23 cellular contexts compared by ENCODE assay signal in genomic region chr1:53606197-53607095, GRCh38.
A peak's percentile ranks its signal among the peaks of the same experiment; 100 is the strongest.
DNase-seq lines count a peak whose midpoint lies in the region; ATAC-seq and TF ChIP-seq lines count a peak whose summit lies in the region.
"Had no signal": no experiment of that assay in that cellular context is flagged by ENCODE, and none has a peak within 500 bp of the region (broad histone marks: within the 10 kb centered on the region; RNA-seq: fewer than 3 reads in every experiment).

No MANE protein-coding gene starts in this region.

- H3K4me3 ChIP-seq in coronary artery = no peak overlapping the region
- H3K4me3 ChIP-seq in aorta (ENCODE audit: low read length in 2 of 2) = no peak overlapping the region
- H3K4me3 ChIP-seq in dorsolateral prefrontal cortex = no peak overlapping the region
- H3K4me3 ChIP-seq: BLaER1 treated with 17β-estradiol and CSF1 and Interleukin-3, amounts not matched to agents 10 nM and 100 nM; cardiac muscle cell; right atrium auricular region had no signal

- no peak for ATAC-seq in left ventricle myocardium superior
- ATAC-seq in aorta (ENCODE audit: low FRiP score) = peak; percentile 42

- H3K36me3 ChIP-seq in aorta (ENCODE audit: control insufficient read depth in 1 of 2, insufficient read depth in 2 of 2, low read length in 1 of 2) = no peaks in the 10 kb centered on the region
- H3K36me3 ChIP-seq: BLaER1 treated with 17β-estradiol and CSF1 and Interleukin-3, amounts not matched to agents 10 nM and 100 nM; cardiac muscle cell; right atrium auricular region had no signal

- H3K27ac Mint-ChIP-seq in mesothelial cell of epicardium = peak overlapping the region; percentile 6
- H3K27ac Mint-ChIP-seq: activated B cell treated with CpG ODN at 0.5 μM for 24 hours; activated naive CD4-positive, alpha-beta T cell treated with anti-CD3 and anti-CD28 coated beads for 36 hours had no signal

- H3K27me3 ChIP-seq in aorta (ENCODE audit: control insufficient read depth in 1 of 2, insufficient read depth in 2 of 2, low read length in 1 of 2) (no peaks in the 10 kb centered on the region), dorsolateral prefrontal cortex (no peaks in the 10 kb centered on the region)
- H3K27me3 ChIP-seq: BLaER1 treated with 17β-estradiol and CSF1 and Interleukin-3, amounts not matched to agents 10 nM and 100 nM; cardiac muscle cell; right atrium auricular region had no signal

- H3K27me3 Mint-ChIP-seq in mesothelial cell of epicardium (ENCODE audit: low read depth) = no peaks in the 10 kb centered on the region
- H3K27me3 Mint-ChIP-seq: activated B cell treated with CpG ODN at 0.5 μM for 24 hours had no signal

- peaks cover 16% of the 10 kb centered on the region for H3K9me3 Mint-ChIP-seq in mesothelial cell of epicardium

- WGBS in aorta, 2 donors = 75 to 78% methylated on average over 27 of the region's 27 CpGs

- H3K27ac ChIP-seq in coronary artery (no peak overlapping the region), aorta (ENCODE audit: low read depth in 1 of 2, low read length in 2 of 2) (no peak overlapping the region), dorsolateral prefrontal cortex (no peak overlapping the region)
- H3K27ac ChIP-seq: BLaER1 treated with 17β-estradiol and CSF1 and Interleukin-3, amounts not matched to agents 10 nM and 100 nM; cardiac muscle cell; epithelial cell of prostate; HL-60; right atrium auricular region; RWPE1 had no signal

- H3K4me1 ChIP-seq in aorta (ENCODE audit: control insufficient read depth in 1 of 2, insufficient read depth in 2 of 2, low read length in 2 of 2) = no peaks in the 10 kb centered on the region
- H3K4me1 ChIP-seq: BLaER1 treated with 17β-estradiol and CSF1 and Interleukin-3, amounts not matched to agents 10 nM and 100 nM; right atrium auricular region had no signal

- H3K9me3 ChIP-seq in aorta (ENCODE audit: control insufficient read depth, low read length) = peaks cover 1% of the 10 kb centered on the region

- no peak for TF ChIP-seq CTCF in coronary artery (IDR thresholded peaks at IDR 0.05)
- no peak for TF ChIP-seq CTCF in mesothelial cell of epicardium (IDR thresholded peaks at IDR 0.05; ENCODE audit: unreplicated experiment)
- no peak for TF ChIP-seq CTCF in dorsolateral prefrontal cortex (IDR thresholded peaks at IDR 0.05 in 54 of 56, conservative IDR thresholded peaks at IDR 0.05 in 2 of 56; ENCODE audit: low read depth in 1 of 56, partially characterized antibody in 56 of 56)

- H3K4me1 Mint-ChIP-seq in mesothelial cell of epicardium = peaks cover 4% of the 10 kb centered on the region
- H3K4me1 Mint-ChIP-seq: activated B cell treated with CpG ODN at 0.5 μM for 24 hours had no signal

- peak; percentile 56 for DNase-seq in cardiac septum (ENCODE audit: low spot score)
- no peak for DNase-seq in left ventricle myocardium superior
- peak; percentile 60 for DNase-seq in coronary artery (ENCODE audit: low spot score)
- peak in 1 of 2 experiments; percentile 16 for DNase-seq in mesothelial cell of epicardium (ENCODE audit: low spot score in 2 of 2, unreplicated experiment in 2 of 2)
- peak in 1 of 2 donors; percentile 50 for DNase-seq in aorta
- no peak for DNase-seq in dorsolateral prefrontal cortex
- DNase-seq in NCI-H446 (lab: John Stamatoyannopoulos, UW) = no peak
- no peak for DNase-seq in stimulated activated naive CD4-positive, alpha-beta T cell (lab: John Stamatoyannopoulos, UW)
- DNase-seq: activated B cell treated with CpG ODN at 0.5 μM for 24 hours; activated CD4-positive, alpha-beta T cell treated with anti-CD3 and anti-CD28 coated beads, Interleukin-2, amount 50 U/mL, for 48 hours; amygdala; EL; NCI-H2107; NCI-H524; stimulated activated CD4-positive, alpha-beta T cell treated with anti-CD3 and anti-CD28 coated beads, Interleukin-15, amount 100 ng/mL, for 24 hours; T1000 had no signal

- intact Hi-C loops in cardiac septum (cut with DNase I) (no loop called here), left ventricle myocardium superior (cut with micrococcal nuclease) (no loop called here), aorta (cut with DNase I) (no loop called here), dorsolateral prefrontal cortex (cut with DNase I) (no loop called here)

- no peaks in the 10 kb centered on the region for H3K36me3 Mint-ChIP-seq in mesothelial cell of epicardium

- no peak overlapping the region for H3K4me3 Mint-ChIP-seq in mesothelial cell of epicardium
- H3K4me3 Mint-ChIP-seq: activated B cell treated with CpG ODN at 0.5 μM for 24 hours; activated naive CD4-positive, alpha-beta T cell treated with anti-CD3 and anti-CD28 coated beads for 36 hours had no signal

Comparison
In these comparisons a context has a peak if more than half of its experiments do, and no peak if none do; other contexts are left out.
1. DNase-seq: peak in cardiac septum (single experiment) and coronary artery (single experiment); none in left ventricle myocardium superior (single experiment), dorsolateral prefrontal cortex (0 of 10), NCI-H446 (0 of 2) and stimulated activated naive CD4-positive, alpha-beta T cell (0 of 6).